Comparison of ENCODE assay signal across 25 cellular contexts in genomic region chr10:12795318-12795717, GRCh38.
"Had no signal": no experiment of that assay in that cellular context is flagged by ENCODE, and none has a peak within 500 bp of the region (broad histone marks: within the 10 kb centered on the region; RNA-seq: fewer than 3 reads in every experiment).

No MANE protein-coding gene starts in this region.

- H3K9me3 ChIP-seq: ascending aorta, pancreas, prostate gland, testis, uterus had no signal

- H3K27me3 ChIP-seq: ascending aorta, brain microvascular endothelial cell, hepatocyte, pancreas, testis, uterus had no signal

- H3K27ac ChIP-seq: ascending aorta, brain microvascular endothelial cell, epithelial cell of prostate, hepatocyte, pancreas, prostate gland, testis had no signal

- DNase-seq: activated B cell treated with CpG ODN at 0.5 μM for 24 hours; activated CD8-positive, alpha-beta T cell treated with anti-CD3 and anti-CD28 coated beads, Interleukin-2, amount 10 ng/mL, durations not matched to agents 7 days and 5 days; activated naive CD4-positive, alpha-beta T cell; activated T-cell treated with anti-CD3 and anti-CD28 coated beads for 4 hours; activated T-cell treated with anti-CD3 and anti-CD28 coated beads, Interleukin-2, amount 50 U/mL, for 72 hours; brain microvascular endothelial cell; effector CD4-positive, alpha-beta T cell; islet precursor cell; mammary epithelial cell; naive B cell; nucleus accumbens; pancreas; stimulated activated naive CD4-positive, alpha-beta T cell; T-cell; testis; trophoblast cell had no signal

- H3K27me3 Mint-ChIP-seq: activated B cell treated with CpG ODN at 0.5 μM for 24 hours; dendritic cell treated with granulocyte-macrophage colony-stimulating factor and Interleukin-4, amounts not matched to agents 40 ng/mL and 50 ng/mL, for 4 days; naive B cell; T-cell had no signal

- H3K4me3 Mint-ChIP-seq: activated B cell treated with CpG ODN at 0.5 μM for 24 hours; activated CD8-positive, alpha-beta T cell treated with anti-CD3 and anti-CD28 coated beads, Interleukin-2, amount 10 ng/mL, durations not matched to agents 7 days and 5 days; activated T-cell treated with anti-CD3 and anti-CD28 coated beads, Interleukin-2, amount 50 U/mL, for 72 hours; dendritic cell treated with granulocyte-macrophage colony-stimulating factor and Interleukin-4, amounts not matched to agents 40 ng/mL and 50 ng/mL, for 4 days; mesothelial cell of epicardium; naive B cell; T-cell; T-helper 2 cell treated with Interferon-gamma antibody and Interleukin-4, amounts not matched to agents 5 μg/mL and 100 μg/mL, for 36 hours had no signal

- H3K4me1 ChIP-seq: ascending aorta, pancreas, testis, uterus had no signal

- H3K27ac Mint-ChIP-seq: activated B cell treated with CpG ODN at 0.5 μM for 24 hours; activated CD8-positive, alpha-beta T cell treated with anti-CD3 and anti-CD28 coated beads, Interleukin-2, amount 10 ng/mL, durations not matched to agents 7 days and 5 days; activated naive CD4-positive, alpha-beta T cell treated with anti-CD3 and anti-CD28 coated beads, Interleukin-2, amount 50 U/mL, for 72 hours; activated T-cell treated with anti-CD3 and anti-CD28 coated beads, Interleukin-2, amount 50 U/mL, for 72 hours; dendritic cell treated with granulocyte-macrophage colony-stimulating factor and Interleukin-4, amounts not matched to agents 40 ng/mL and 50 ng/mL, for 4 days; mesothelial cell of epicardium; T-cell; T-helper 2 cell treated with Interferon-gamma antibody and Interleukin-4, amounts not matched to agents 5 μg/mL and 100 μg/mL, for 36 hours had no signal

- H3K4me3 ChIP-seq: ascending aorta, hepatocyte, pancreas, prostate gland, testis, uterus had no signal

- H3K79me2 ChIP-seq: hepatocyte had no signal

- H2AFZ ChIP-seq: hepatocyte had no signal

- H3K4me1 Mint-ChIP-seq: activated B cell treated with CpG ODN at 0.5 μM for 24 hours, T-cell had no signal

- ATAC-seq: activated CD8-positive, alpha-beta T cell treated with anti-CD3 and anti-CD28 coated beads, Interleukin-2, amount 10 ng/mL, durations not matched to agents 7 days and 5 days; activated naive CD4-positive, alpha-beta T cell treated with anti-CD3 and anti-CD28 coated beads, Interleukin-2, amount 50 U/mL, for 72 hours; activated T-cell treated with anti-CD3 and anti-CD28 coated beads, Interleukin-2, amount 50 U/mL, for 72 hours; T-cell had no signal

- H3K9me3 Mint-ChIP-seq: activated B cell treated with CpG ODN at 0.5 μM for 24 hours; activated naive CD4-positive, alpha-beta T cell treated with anti-CD3 and anti-CD28 coated beads, Interleukin-2, amount 50 U/mL, for 72 hours; naive B cell; T-cell had no signal

- H3K36me3 ChIP-seq: ascending aorta, brain microvascular endothelial cell, pancreas, prostate gland, uterus had no signal

- H3K4me2 ChIP-seq: hepatocyte had no signal
